ENCODE assay signal across 9 cellular contexts in genomic region chr19:18800079-18800478, GRCh38. TPM values are rescaled to one million over a fixed set of nuclear protein-coding genes. Genes with fewer than 3 reads are reported as not detected.
"Had no signal": no experiment of that assay in that cellular context is flagged by ENCODE, and none has a peak within 500 bp of the region (broad histone marks: within the 10 kb centered on the region; RNA-seq: fewer than 3 reads in every experiment).

No MANE protein-coding gene starts in this region.

- DNase-seq: Karpas-422, KBM-7 had no signal

- H3K27ac ChIP-seq: HL-60, KMS-11 had no signal

- H3K36me3 ChIP-seq: HAP-1 had no signal

- ATAC-seq: GM23338, HCT116 had no signal

- H2AFZ ChIP-seq: GM23338 had no signal

- H3K4me3 ChIP-seq: GM23338, HAP-1 had no signal

- H3K9me3 ChIP-seq: HAP-1 had no signal

- H3K4me1 ChIP-seq: HAP-1 had no signal

- H3K9ac ChIP-seq: KMS-11 had no signal

- H3K4me2 ChIP-seq: GM23338, KMS-11 had no signal

RNA-seq across cellular contexts. Expression of gene COMP, which starts 9.0 kb away (rescaled TPM):
- total RNA-seq: H7, HT1080 had no signal
